In genomic region chr22:50118557-50119168, GRCh38 we compare ENCODE assay signal across 11 cellular contexts. TPM values are rescaled to one million over a fixed set of nuclear protein-coding genes. Genes with fewer than 3 reads are reported as not detected.
DNase-seq lines count a peak whose midpoint lies in the region; ATAC-seq, FAIRE-seq and TF ChIP-seq lines count a peak whose summit lies in the region.
"Had no signal": no experiment of that assay in that cellular context is flagged by ENCODE, and none has a peak within 500 bp of the region (broad histone marks: within the 10 kb centered on the region; RNA-seq: fewer than 3 reads in every experiment).

No MANE protein-coding gene starts in this region.

- DNase-seq in AG04449 (ENCODE audit: low read depth, low spot score), result peak; percentile 50
- DNase-seq in IMR-90, result peak; percentile 100
- peak; percentile 53 for DNase-seq in bronchial epithelial cell (ENCODE audit: low read depth)
- DNase-seq in mesothelial cell of epicardium (ENCODE audit: low spot score in 2 of 2, unreplicated experiment in 2 of 2), result peak; percentile 45 to 58
- no peak for DNase-seq in H9
- no peak for DNase-seq in NCI-H1092 (lab: John Stamatoyannopoulos, UW)
- no peak for DNase-seq in GM10266 (ENCODE audit: extremely low spot score)
- no peak for DNase-seq in stimulated activated CD4-positive, alpha-beta T cell treated with anti-CD3 and anti-CD28 coated beads, Interleukin-4, amount 100 ng/mL, for 1 hour
- DNase-seq: activated CD4-positive, alpha-beta T cell treated with anti-CD3 and anti-CD28 coated beads for 48 hours; CD4-positive, alpha-beta T cell; stimulated activated naive B cell treated with anti-CD40 and anti-IgM and Interleukin-4, amounts not matched to agents 10 μg/mL and 1 μg/mL and 100 μg/mL, for 72 hours had no signal

- H2BK15ac ChIP-seq in IMR-90 (ENCODE audit: low read depth, low read length), result peak overlapping the region; percentile 16
- H2BK15ac ChIP-seq in H9 (ENCODE audit: low read depth, low read length), result no peak overlapping the region

- peak overlapping the region in 1 of 2 experiments; percentile 88; a peak in 2 of 4 replicates for H4K8ac ChIP-seq in IMR-90 (ENCODE audit: low read depth in 2 of 2, low read length in 2 of 2)
- no peak overlapping the region for H4K8ac ChIP-seq in H9 (replicated peaks; ENCODE audit: insufficient read length, low read depth, low read length)

- peak overlapping the region; percentile 93 for H3K27ac Mint-ChIP-seq in mesothelial cell of epicardium
- peak overlapping the region in 1 of 3 experiments; percentile 10; a peak in 1 of 7 replicates for H3K27ac Mint-ChIP-seq in H9
- H3K27ac Mint-ChIP-seq: CD4-positive, alpha-beta T cell; stimulated activated naive B cell treated with anti-CD40 and anti-IgM and Interleukin-4, amounts not matched to agents 10 μg/mL and 1 μg/mL and 100 μg/mL, for 72 hours had no signal

- H2BK120ac ChIP-seq in IMR-90 (ENCODE audit: low read depth, low read length) (peak overlapping the region; percentile 73), H9 (ENCODE audit: low read depth, low read length, poor library complexity, severe bottlenecking) (no peak overlapping the region)

- H3K4ac ChIP-seq in IMR-90 (ENCODE audit: low read depth, low read length), result peak overlapping the region; percentile 78
- no peak overlapping the region for H3K4ac ChIP-seq in H9 (ENCODE audit: low read depth, low read length)

- H2AK5ac ChIP-seq in IMR-90 (ENCODE audit: low read depth, low read length) (peak overlapping the region; percentile 69; the same call in 1 of the 2 replicates), H9 (ENCODE audit: insufficient read length, low read length) (no peak overlapping the region)

- H2AFZ ChIP-seq in IMR-90 (replicated peaks; ENCODE audit: low read length, poor library complexity) (peak overlapping the region; percentile 78), H9 (ENCODE audit: low read length) (no peak overlapping the region)

- 13% methylated on average over 6 of the region's 10 CpGs; no CpG with 5 or more reads in 1 of the 2 experiments for WGBS in IMR-90 (ENCODE audit: extremely low coverage in 2 of 2, insufficient read length in 1 of 2), 2 experiments
- WGBS in H9 (ENCODE audit: extremely low coverage, insufficient read length, low lambda C conversion rate), result no CpG with 5 or more reads among the region's 10 CpGs

- peaks cover 22% of the 10 kb centered on the region for H3K4me1 ChIP-seq in IMR-90 (ENCODE audit: control insufficient read depth, insufficient read depth, low read length)
- no peaks in the 10 kb centered on the region for H3K4me1 ChIP-seq in H9 (ENCODE audit: insufficient read depth, low read length)

- H3K27me3 ChIP-seq in IMR-90 (ENCODE audit: control insufficient read depth, insufficient read depth, low read length), result no peaks in the 10 kb centered on the region
- no peaks in the 10 kb centered on the region for H3K27me3 ChIP-seq in bronchial epithelial cell (ENCODE audit: control insufficient read depth, insufficient read depth, low read length)
- no peaks in the 10 kb centered on the region for H3K27me3 ChIP-seq in H9 (ENCODE audit: insufficient read depth, low read length)

- H2BK20ac ChIP-seq in IMR-90 (ENCODE audit: low read depth, low read length), result peak overlapping the region; percentile 54
- no peak overlapping the region for H2BK20ac ChIP-seq in H9 (ENCODE audit: low read depth, low read length, poor library complexity, severe bottlenecking)

- BruUV-seq in IMR-90 (replicated peaks; lab: Mats Ljungman, UMichigan), result no TSS peak

- H3K36me3 ChIP-seq in IMR-90 (ENCODE audit: control insufficient read depth, insufficient read depth, low read length) (peaks cover 10% of the 10 kb centered on the region; the same call in 1 of the 2 replicates), bronchial epithelial cell (ENCODE audit: control insufficient read depth, insufficient read depth, low read length) (no peaks in the 10 kb centered on the region)

- H3K4me3 ChIP-seq in AG04449 (ENCODE audit: low read depth, low read length), result no peak overlapping the region
- H3K4me3 ChIP-seq in IMR-90 (ENCODE audit: insufficient read depth, low read depth, low read length), result no peak overlapping the region
- H3K4me3 ChIP-seq in bronchial epithelial cell (ENCODE audit: low read depth, low read length), result no peak overlapping the region

- H2AK9ac ChIP-seq in IMR-90 (replicated peaks; ENCODE audit: low read depth, low read length, poor library complexity), result no peak overlapping the region

- TF ChIP-seq CTCF in AG04449 (IDR thresholded peaks at IDR 0.05; ENCODE audit: insufficient read depth, low read length, missing control alignments), result no peak
- no peak for TF ChIP-seq CTCF in IMR-90 (conservative IDR thresholded peaks at IDR 0.05; ENCODE audit: low read depth, low read length)
- TF ChIP-seq CTCF in bronchial epithelial cell (IDR thresholded peaks at IDR 0.05; ENCODE audit: insufficient read depth, low read length, severe bottlenecking), result no peak
- no peak for TF ChIP-seq CTCF in mesothelial cell of epicardium (IDR thresholded peaks at IDR 0.05; ENCODE audit: unreplicated experiment)
- TF ChIP-seq CTCF in H9 (conservative IDR thresholded peaks at IDR 0.05), result no peak
- no peak for TF ChIP-seq CTCF in GM10266 (IDR thresholded peaks at IDR 0.05; ENCODE audit: control insufficient read depth, insufficient read depth, low read depth, missing control alignments)

- H2BK5ac ChIP-seq in IMR-90 (ENCODE audit: low read depth, low read length, poor library complexity, severe bottlenecking) (peak overlapping the region; percentile 26), H9 (ENCODE audit: insufficient read length, low read length) (no peak overlapping the region)

- no peaks in the 10 kb centered on the region for H3K79me2 ChIP-seq in H9 (ENCODE audit: insufficient read depth, low read length)

- intact Hi-C loops in IMR-90 (cut with micrococcal nuclease), result no loop called here

- H3K9ac ChIP-seq in IMR-90 (ENCODE audit: low read depth, low read length) (no peak overlapping the region), H9 (ENCODE audit: extremely low read depth, insufficient read length, low read length) (no peak overlapping the region)

- POLR2A ChIA-PET in AG04449 (lab: Yijun Ruan, JAX), result no interaction called here
- POLR2A ChIA-PET in IMR-90 (lab: Charles Lee; ENCODE audit: unreplicated experiment), result no interaction called here

- peak overlapping the region; percentile 47 for H4K5ac ChIP-seq in IMR-90 (ENCODE audit: low read depth, low read length)
- H4K5ac ChIP-seq in H9 (ENCODE audit: insufficient read length, low read depth, low read length), result no peak overlapping the region

- H3K9me1 ChIP-seq in IMR-90 (ENCODE audit: insufficient read depth, low read length), result peaks cover 12% of the 10 kb centered on the region

- H3K4me1 Mint-ChIP-seq in mesothelial cell of epicardium (peaks cover 35% of the 10 kb centered on the region), H9 (peaks cover 0 to 6% of the 10 kb centered on the region in 2 experiments; a peak in 3 of 4 replicates)
- H3K4me1 Mint-ChIP-seq: stimulated activated naive B cell treated with anti-CD40 and anti-IgM and Interleukin-4, amounts not matched to agents 10 μg/mL and 1 μg/mL and 100 μg/mL, for 72 hours had no signal

- H3K27ac ChIP-seq in IMR-90 (ENCODE audit: insufficient read depth, low read length) (peak overlapping the region; percentile 49; the same call in 1 of the 2 replicates), H9 (ENCODE audit: insufficient read length, low read depth, low read length) (no peak overlapping the region)

- H3K56ac ChIP-seq in IMR-90 (ENCODE audit: extremely low read depth, insufficient read depth, low read length) (no peak overlapping the region), H9 (ENCODE audit: insufficient read length, low read depth, low read length) (no peak overlapping the region)

- H3K23ac ChIP-seq in IMR-90 (ENCODE audit: low read depth, low read length) (peak overlapping the region; percentile 73; the same call in 1 of the 2 replicates), H9 (ENCODE audit: insufficient read length, low read depth, low read length) (no peak overlapping the region)

- no peak for FAIRE-seq in bronchial epithelial cell (lab: Jason Lieb, UNC)

- H3K4me3 Mint-ChIP-seq in mesothelial cell of epicardium (no peak overlapping the region), H9 (no peak overlapping the region)
- H3K4me3 Mint-ChIP-seq: CD4-positive, alpha-beta T cell; stimulated activated naive B cell treated with anti-CD40 and anti-IgM and Interleukin-4, amounts not matched to agents 10 μg/mL and 1 μg/mL and 100 μg/mL, for 72 hours had no signal

- no peak for TF ChIP-seq POLR2A in IMR-90 (IDR thresholded peaks at IDR 0.05; ENCODE audit: low read depth, low read length)

- H3K9me3 ChIP-seq in IMR-90 (ENCODE audit: control insufficient read depth, insufficient read depth, low read length) (peaks cover 6% of the 10 kb centered on the region), H9 (ENCODE audit: control insufficient read depth, low read depth, low read length) (no peaks in the 10 kb centered on the region)

- H3K14ac ChIP-seq in IMR-90 (replicated peaks; ENCODE audit: low read depth, low read length) (peak overlapping the region; percentile 82), H9 (ENCODE audit: insufficient read depth, low read length) (no peak overlapping the region)

- CTCF ChIA-PET in AG04449 (lab: Yijun Ruan, JAX) (interaction anchor here (1.5 to 1.9 kb wide), 2 partner anchors 30 to 351 kb away, joined by 4 to 7 read pairs; no protein-coding TSS in a partner anchor), IMR-90 (lab: Yijun Ruan, JAX) (no interaction called here)

- H4K91ac ChIP-seq in IMR-90 (ENCODE audit: insufficient read depth, low read depth, low read length), result peak overlapping the region; percentile 54; the same call in 1 of the 2 replicates
- H4K91ac ChIP-seq in H9 (ENCODE audit: insufficient read length, low read depth, low read length), result no peak overlapping the region

- dilution Hi-C loops in IMR-90 (cut with HindIII; ENCODE audit: low sequenced_read_pairs, unreplicated experiment), result no loop called here

- H3K36me3 Mint-ChIP-seq in mesothelial cell of epicardium (peaks cover 3% of the 10 kb centered on the region), H9 (ENCODE audit: insufficient read depth in 1 of 3, low read depth in 3 of 3) (no peaks in the 10 kb centered on the region; a peak in 1 of 7 replicates)
- H3K36me3 Mint-ChIP-seq: stimulated activated naive B cell treated with anti-CD40 and anti-IgM and Interleukin-4, amounts not matched to agents 10 μg/mL and 1 μg/mL and 100 μg/mL, for 72 hours had no signal

- H3K23me2 ChIP-seq in H9 (ENCODE audit: insufficient read length, low read depth, low read length, poor library complexity, severe bottlenecking), result no peaks in the 10 kb centered on the region

- H3K4me2 ChIP-seq in IMR-90 (ENCODE audit: low read depth, low read length) (peak overlapping the region; percentile 63), H9 (ENCODE audit: insufficient read depth, insufficient read length, low read length) (no peak overlapping the region)

- H3K9me3 Mint-ChIP-seq in mesothelial cell of epicardium, result peaks cover 4% of the 10 kb centered on the region
- H3K9me3 Mint-ChIP-seq in H9, result peaks cover 3 to 5% of the 10 kb centered on the region in 2 experiments; a peak in 4 of 5 replicates

- ATAC-seq in IMR-90 (ENCODE audit: low read depth), result peak; percentile 81
- ATAC-seq: stimulated activated naive B cell treated with anti-CD40 and anti-IgM and Interleukin-4, amounts not matched to agents 10 μg/mL and 1 μg/mL and 100 μg/mL, for 72 hours had no signal

- no peak overlapping the region for H3T11ph ChIP-seq in H9 (ENCODE audit: low read length)

- in situ Hi-C loops in IMR-90 (cut with MboI; ENCODE audit: low sequenced_read_pairs), result no loop called here

- H3K18ac ChIP-seq in IMR-90 (ENCODE audit: low read depth, low read length) (peak overlapping the region; percentile 38), H9 (ENCODE audit: insufficient read length, low read depth, low read length) (no peak overlapping the region)

- no peak overlapping the region for H2BK12ac ChIP-seq in H9 (ENCODE audit: insufficient read length, low read depth, low read length)

- H4K20me1 ChIP-seq in IMR-90 (ENCODE audit: insufficient read depth, low read length) (no peaks in the 10 kb centered on the region), H9 (ENCODE audit: control insufficient read depth, insufficient read depth, insufficient read length) (no peaks in the 10 kb centered on the region)

- H3K27me3 Mint-ChIP-seq in mesothelial cell of epicardium (ENCODE audit: low read depth) (no peaks in the 10 kb centered on the region), H9 (ENCODE audit: low read depth) (peaks cover 42% of the 10 kb centered on the region)

- no peak for TF ChIP-seq RAD21 in IMR-90 (IDR thresholded peaks at IDR 0.05; ENCODE audit: low read length)

- H3K79me1 ChIP-seq in IMR-90 (ENCODE audit: low read depth in 1 of 2, low read length in 2 of 2) (peaks cover 0 to 14% of the 10 kb centered on the region in 2 experiments; a peak in 2 of 4 replicates), H9 (ENCODE audit: insufficient read depth, low read depth, low read length, poor library complexity, severe bottlenecking) (no peaks in the 10 kb centered on the region)

RNA-seq across cellular contexts. Expression of gene MOV10L1, which starts 28.9 kb away (rescaled TPM):
- total RNA-seq in IMR-90 (2012; rRNA removed) (0.72 and 0.83 TPM in 2 replicates), bronchial epithelial cell (0.26 and 1.4 TPM in 2 replicates), mesothelial cell of epicardium (1.7 to 3.5 TPM (median 2.8 TPM) in 3 replicates), H9 (2021) (not detected in 2 replicates)
- polyA plus RNA-seq in IMR-90 (2012; rRNA removed), result 0.83 and 1.4 TPM in 2 replicates
- polyA plus RNA-seq in IMR-90 (2012; cell fraction: cytosol; rRNA removed), result 0.31 and 0.67 TPM in 2 replicates
- polyA plus RNA-seq in IMR-90 (2012; cell fraction: nucleus; rRNA removed; ENCODE audit: low replicate concordance), result 10.7 and 19.6 TPM in 2 replicates
- total RNA-seq: CD4-positive, alpha-beta T cell had no signal

RNA-seq across cellular contexts. Expression of gene MLC1, which starts 33.4 kb away (rescaled TPM):
- total RNA-seq in IMR-90 (2012; rRNA removed) (not detected in 2 replicates), bronchial epithelial cell (under 0.01 TPM in 1 of 2 replicates, not detected in the other), mesothelial cell of epicardium (1.8 to 2.1 TPM (median 2.0 TPM) in 3 replicates), H9 (2021) (not detected in 2 replicates)
- 0.07 and 0.10 TPM in 2 replicates for polyA plus RNA-seq in IMR-90 (2012; rRNA removed)
- polyA plus RNA-seq in IMR-90 (2012; cell fraction: cytosol; rRNA removed), result 0.02 and 0.19 TPM in 2 replicates
- 0.05 and 0.08 TPM in 2 replicates for polyA plus RNA-seq in IMR-90 (2012; cell fraction: nucleus; rRNA removed; ENCODE audit: low replicate concordance)

RNA-seq across cellular contexts. Expression of gene PANX2, which starts 51.9 kb away (rescaled TPM):
- total RNA-seq in IMR-90 (2012; rRNA removed) (under 0.01 and 0.18 TPM in 2 replicates), bronchial epithelial cell (0.26 and 0.77 TPM in 2 replicates), mesothelial cell of epicardium (6.0 to 7.0 TPM (median 6.4 TPM) in 3 replicates), H9 (2021) (6.7 and 8.0 TPM in 2 replicates)
- polyA plus RNA-seq in IMR-90 (2012; rRNA removed), result 1.3 and 1.7 TPM in 2 replicates
- polyA plus RNA-seq in IMR-90 (2012; cell fraction: cytosol; rRNA removed), result 1.6 and 3.8 TPM in 2 replicates
- polyA plus RNA-seq in IMR-90 (2012; cell fraction: nucleus; rRNA removed; ENCODE audit: low replicate concordance), result 7.1 and 11.4 TPM in 2 replicates

Comparison
In these comparisons a context has a peak if more than half of its experiments do, and no peak if none do; other contexts are left out.
1. DNase-seq: peak in AG04449 (single experiment), IMR-90 (single experiment), bronchial epithelial cell (single experiment) and mesothelial cell of epicardium (2 of 2); none in H9 (single experiment), NCI-H1092 (single experiment), GM10266 (single experiment) and stimulated activated CD4-positive, alpha-beta T cell treated with anti-CD3 and anti-CD28 coated beads, Interleukin-4, amount 100 ng/mL, for 1 hour (single experiment).